In genomic region chr13:98781905-98782304, GRCh38 we compare ENCODE assay signal across 38 cellular contexts. TPM values are rescaled to one million over a fixed set of nuclear protein-coding genes. Genes with fewer than 3 reads are reported as not detected.
"Had no signal": no experiment of that assay in that cellular context is flagged by ENCODE, and none has a peak within 500 bp of the region (broad histone marks: within the 10 kb centered on the region; RNA-seq: fewer than 3 reads in every experiment).

No MANE protein-coding gene starts in this region.

- H3K4me3 ChIP-seq: MG63 had no signal

- H3K27ac ChIP-seq: KMS-11 had no signal

- H3K27me3 ChIP-seq: MG63 had no signal

- H3K36me3 ChIP-seq: MG63 had no signal

- H3K4me2 ChIP-seq: KMS-11 had no signal

- DNase-seq: Karpas-422, Kasumi-1, MG63, MM.1S, NCI-H1048, NCI-H1092, NCI-H1092 treated with DMSO at 0.1 percent for 48 hours, NCI-H1105, NCI-H1105 treated with DMSO at 0.1 percent for 48 hours, NCI-H1417, NCI-H1417 treated with DMSO at 0.1 percent for 48 hours, NCI-H1436, NCI-H1436 treated with DMSO at 0.1 percent for 48 hours, NCI-H146, NCI-H1694, NCI-H1694 treated with DMSO at 0.1 percent for 48 hours, NCI-H187, NCI-H187 treated with DMSO at 0.1 percent for 48 hours, NCI-H1930, NCI-H2029, NCI-H2029 treated with DMSO at 0.1 percent for 48 hours, NCI-H2081, NCI-H2081 treated with DMSO at 0.1 percent for 48 hours, NCI-H2107, NCI-H2171, NCI-H2171 treated with DMSO at 0.1 percent for 48 hours, NCI-H2227 treated with DMSO at 0.1 percent for 48 hours, NCI-H226, NCI-H345, NCI-H446, NCI-H446 treated with DMSO at 0.1 percent for 48 hours, NCI-H510A, NCI-H510A treated with DMSO at 0.1 percent for 48 hours had no signal

- H3K9ac ChIP-seq: KMS-11 had no signal

- H3K9me3 ChIP-seq: MG63 had no signal

RNA-seq across cellular contexts. Expression of gene SLC15A1, which starts 29.4 kb away (rescaled TPM):
- total RNA-seq: LHCN-M2, M059J, MCF 10A, NCI-H460 had no signal
